ENCODE assay signal across 8 cellular contexts in genomic region chr2:162333968-162334367, GRCh38. TPM values are rescaled to one million over a fixed set of nuclear protein-coding genes. Genes with fewer than 3 reads are reported as not detected.
DNase-seq lines count a peak whose midpoint lies in the region; ATAC-seq and TF ChIP-seq lines count a peak whose summit lies in the region.

No MANE protein-coding gene starts in this region.

- no peaks in the 10 kb centered on the region for H3K9me2 ChIP-seq in neural cell (ENCODE audit: insufficient read depth, low read length)

- TF ChIP-seq CTCF in brain (conservative IDR thresholded peaks at IDR 0.05) (peak; percentile 31 to 50), neural cell (IDR thresholded peaks at IDR 0.05; ENCODE audit: poor library complexity, severe bottlenecking) (peak; percentile 47), coronary artery (IDR thresholded peaks at IDR 0.05) (no peak)

- H3K36me3 ChIP-seq in neural cell (ENCODE audit: insufficient read depth, low read length), result no peaks in the 10 kb centered on the region

- DNase-seq in stimulated activated naive CD8-positive, alpha-beta T cell treated with anti-CD3 and anti-CD28 coated beads, Interleukin-15, Interleukin-2, amounts not matched to agents 100 U/mL and 50 U/mL, for 24 hours, result no peak
- DNase-seq in stimulated activated naive CD8-positive, alpha-beta T cell treated with anti-CD3 and anti-CD28 coated beads, Interleukin-15, amount 100 ng/mL, for 72 hours, result no peak
- peak; percentile 36 for DNase-seq in HCEC 1CT
- DNase-seq in NCI-H1694 (lab: John Stamatoyannopoulos, UW), result peak; percentile 8
- DNase-seq in GOT3 (lab: John Stamatoyannopoulos, UW), result no peak
- no peak for DNase-seq in coronary artery (ENCODE audit: low spot score)

- H3K36me3 Mint-ChIP-seq in brain, result no peaks in the 10 kb centered on the region

- no peaks in the 10 kb centered on the region for H3K27me3 ChIP-seq in neural cell (ENCODE audit: insufficient read depth, low read depth, low read length)

- no peak overlapping the region for H3K9ac ChIP-seq in neural cell (ENCODE audit: low read length)

- no peaks in the 10 kb centered on the region for H3K9me3 Mint-ChIP-seq in stimulated activated naive CD8-positive, alpha-beta T cell treated with anti-CD3 and anti-CD28 coated beads, Interleukin-15, amount 100 ng/mL, for 72 hours
- peaks cover 0 to under 1% (median 0%) of the 10 kb centered on the region in 5 experiments for H3K9me3 Mint-ChIP-seq in brain

- no peak overlapping the region for H3K4me3 ChIP-seq in neural cell (ENCODE audit: low read length)
- no peak overlapping the region for H3K4me3 ChIP-seq in coronary artery

- no peaks in the 10 kb centered on the region for H3K9me3 ChIP-seq in neural cell (ENCODE audit: low read length)

- no peak overlapping the region for H3K4me3 Mint-ChIP-seq in stimulated activated naive CD8-positive, alpha-beta T cell treated with anti-CD3 and anti-CD28 coated beads, Interleukin-15, amount 100 ng/mL, for 72 hours
- H3K4me3 Mint-ChIP-seq in brain, result no peak overlapping the region

- H3K79me2 ChIP-seq in neural cell (replicated peaks; ENCODE audit: insufficient read depth, low read length), result no peaks in the 10 kb centered on the region

- ATAC-seq in stimulated activated naive CD8-positive, alpha-beta T cell treated with anti-CD3 and anti-CD28 coated beads, Interleukin-15, Interleukin-2, amounts not matched to agents 100 U/mL and 50 U/mL, for 24 hours, result peak; percentile 52
- ATAC-seq in stimulated activated naive CD8-positive, alpha-beta T cell treated with anti-CD3 and anti-CD28 coated beads, Interleukin-15, amount 100 ng/mL, for 72 hours, result no peak

- TF ChIP-seq RAD21 in neural cell (conservative IDR thresholded peaks at IDR 0.05), result peak; percentile 20

- no peak overlapping the region for H3K27ac ChIP-seq in neural cell (ENCODE audit: low read length)
- H3K27ac ChIP-seq in coronary artery, result no peak overlapping the region

- H3K4me1 Mint-ChIP-seq in stimulated activated naive CD8-positive, alpha-beta T cell treated with anti-CD3 and anti-CD28 coated beads, Interleukin-15, amount 100 ng/mL, for 72 hours, result no peaks in the 10 kb centered on the region
- peaks cover 5% of the 10 kb centered on the region for H3K4me1 Mint-ChIP-seq in brain

- no peaks in the 10 kb centered on the region for H3F3A ChIP-seq in neural cell (ENCODE audit: insufficient read depth, low read length, poor library complexity, severe bottlenecking)

- no peaks in the 10 kb centered on the region for H4K20me1 ChIP-seq in neural cell (ENCODE audit: insufficient read depth)

- no peak overlapping the region for H3K4me2 ChIP-seq in neural cell (ENCODE audit: low read length)

- no peak overlapping the region for H2AFZ ChIP-seq in neural cell (ENCODE audit: low read depth, low read length)

- no peak for TF ChIP-seq EP300 in neural cell (conservative IDR thresholded peaks at IDR 0.05; ENCODE audit: poor library complexity, severe bottlenecking)

- H3K27me3 Mint-ChIP-seq in stimulated activated naive CD8-positive, alpha-beta T cell treated with anti-CD3 and anti-CD28 coated beads, Interleukin-15, amount 100 ng/mL, for 72 hours, result no peaks in the 10 kb centered on the region
- H3K27me3 Mint-ChIP-seq in brain, result no peaks in the 10 kb centered on the region

- H3K27ac Mint-ChIP-seq in stimulated activated naive CD8-positive, alpha-beta T cell treated with anti-CD3 and anti-CD28 coated beads, Interleukin-15, amount 100 ng/mL, for 72 hours, result no peak overlapping the region
- H3K27ac Mint-ChIP-seq in brain, result no peak overlapping the region

TF ChIP-seq in neural cell, 6 proteins besides CTCF, POLR2A, EP300 and RAD21:
- TF ChIP-seq TAF1 (IDR thresholded peaks at IDR 0.05; ENCODE audit: low read depth), result no peak
- peak; percentile 31 for TF ChIP-seq SMC3 (conservative IDR thresholded peaks at IDR 0.05; ENCODE audit: poor library complexity)
TF ChIP-seq in neural cell: peak in this region for 1.

RNA-seq across cellular contexts. Expression of gene GCA, which starts 10.0 kb away (rescaled TPM):
- polyA plus RNA-seq in brain (ENCODE audit: insufficient read depth, low read depth, low replicate concordance) (24.6 TPM), neural cell (32.6 and 45.3 TPM in 2 replicates)
- 20.4 and 22.6 TPM in 2 replicates for polyA minus RNA-seq in neural cell

RNA-seq across cellular contexts. Expression of gene IFIH1, which starts 15.5 kb away (rescaled TPM):
- polyA plus RNA-seq in brain (ENCODE audit: insufficient read depth, low read depth, low replicate concordance) (2.9 TPM), neural cell (not detected in 2 replicates)
- not detected in 2 replicates for polyA minus RNA-seq in neural cell

Comparison
In these comparisons a context has a peak if more than half of its experiments do, and no peak if none do; other contexts are left out.
1. DNase-seq: peak in HCEC 1CT (single experiment) and NCI-H1694 (single experiment); none in stimulated activated naive CD8-positive, alpha-beta T cell treated with anti-CD3 and anti-CD28 coated beads, Interleukin-15, Interleukin-2, amounts not matched to agents 100 U/mL and 50 U/mL, for 24 hours (single experiment), stimulated activated naive CD8-positive, alpha-beta T cell treated with anti-CD3 and anti-CD28 coated beads, Interleukin-15, amount 100 ng/mL, for 72 hours (0 of 2), GOT3 (single experiment) and coronary artery (single experiment).